Comparison of ENCODE assay signal across 24 cellular contexts in genomic region chr2:36329251-36329650, GRCh38. TPM values are rescaled to one million over a fixed set of nuclear protein-coding genes. Genes with fewer than 3 reads are reported as not detected.
DNase-seq lines count a peak whose midpoint lies in the region; ATAC-seq and TF ChIP-seq lines count a peak whose summit lies in the region.
"Had no signal": no experiment of that assay in that cellular context is flagged by ENCODE, and none has a peak within 500 bp of the region (broad histone marks: within the 10 kb centered on the region; RNA-seq: fewer than 3 reads in every experiment).

No MANE protein-coding gene starts in this region.

- CTCF ChIA-PET in SK-N-SH (lab: Yijun Ruan, JAX): interaction anchor here (0.7 to 1.2 kb wide), 4 partner anchors 10 to 38 kb away, joined by 3 to 4 read pairs (median 3); no protein-coding TSS in a partner anchor

- H3K4me1 ChIP-seq in SK-N-SH (ENCODE audit: control insufficient read depth in 1 of 2, insufficient read depth in 2 of 2, low read depth in 1 of 2, low read length in 1 of 2) (no peaks in the 10 kb centered on the region; a peak in 1 of 4 replicates), prostate gland (replicated peaks) (no peaks in the 10 kb centered on the region)
- H3K4me1 ChIP-seq: psoas muscle, spleen had no signal

- H3K79me2 ChIP-seq in SK-N-SH (ENCODE audit: insufficient read depth): no peaks in the 10 kb centered on the region

- no peaks in the 10 kb centered on the region for H3K9me3 Mint-ChIP-seq in stimulated activated memory B cell treated with anti-CD40 and anti-IgM and Interleukin-4, amounts not matched to agents 10 μg/mL and 1 μg/mL and 100 μg/mL, for 72 hours
- H3K9me3 Mint-ChIP-seq: CD4-positive, alpha-beta T cell; neural crest cell had no signal

- no peak overlapping the region for H2AFZ ChIP-seq in SK-N-SH (ENCODE audit: low read depth)

- H3F3A ChIP-seq in SK-N-SH (replicated peaks; ENCODE audit: insufficient read depth): no peaks in the 10 kb centered on the region

- TF ChIP-seq RAD21 in SK-N-SH (IDR thresholded peaks at IDR 0.05; ENCODE audit: low read length): no peak

- 47% methylated on average over 2 of the region's 2 CpGs for WGBS in SK-N-SH (ENCODE audit: low lambda C conversion rate)
- WGBS in prostate gland: 60% methylated on average over 2 of the region's 2 CpGs

- no peaks in the 10 kb centered on the region for H3K27me3 Mint-ChIP-seq in stimulated activated memory B cell treated with anti-CD40 and anti-IgM and Interleukin-4, amounts not matched to agents 10 μg/mL and 1 μg/mL and 100 μg/mL, for 72 hours
- H3K27me3 Mint-ChIP-seq: CD4-positive, alpha-beta T cell had no signal

- H3K4me3 ChIP-seq in SK-N-SH (ENCODE audit: low read depth in 2 of 2, low read length in 1 of 2): no peak overlapping the region
- H3K4me3 ChIP-seq in astrocyte of the cerebellum (ENCODE audit: low read depth, low read length): no peak overlapping the region
- H3K4me3 ChIP-seq in prostate gland: no peak overlapping the region
- H3K4me3 ChIP-seq: psoas muscle, spleen had no signal

- peak; percentile 65 for ATAC-seq in SK-N-SH treated with all-trans-retinoic acid at 6 μM for 48 hours
- no peak for ATAC-seq in HG03095 (IDR thresholded peaks at IDR 0.05; ENCODE audit: unreplicated experiment)
- ATAC-seq in stimulated activated memory B cell treated with anti-CD40 and anti-IgM and Interleukin-4, amounts not matched to agents 10 μg/mL and 1 μg/mL and 100 μg/mL, for 72 hours: no peak
- ATAC-seq: PC-3, psoas muscle had no signal

- in situ Hi-C loops in astrocyte of the cerebellum (cut with HindIII; ENCODE audit: low sequenced_read_pairs): loop anchor here (25.0 kb wide), 1 partner anchor 333 kb away; no protein-coding TSS in a partner anchor

- no peak overlapping the region for H3K27ac Mint-ChIP-seq in stimulated activated memory B cell treated with anti-CD40 and anti-IgM and Interleukin-4, amounts not matched to agents 10 μg/mL and 1 μg/mL and 100 μg/mL, for 72 hours
- H3K27ac Mint-ChIP-seq: CD4-positive, alpha-beta T cell had no signal

- no peaks in the 10 kb centered on the region for H3K27me3 ChIP-seq in SK-N-SH (ENCODE audit: insufficient read depth)
- H3K27me3 ChIP-seq in prostate gland (replicated peaks; ENCODE audit: insufficient read depth): no peaks in the 10 kb centered on the region
- H3K27me3 ChIP-seq: spleen had no signal

- no peaks in the 10 kb centered on the region for H3K36me3 ChIP-seq in SK-N-SH (replicated peaks in 1 of 2; ENCODE audit: control insufficient read depth in 1 of 2, insufficient read depth in 2 of 2, low read length in 1 of 2)
- H3K36me3 ChIP-seq in prostate gland: no peaks in the 10 kb centered on the region
- H3K36me3 ChIP-seq: spleen had no signal

- H3K9me3 ChIP-seq in SK-N-SH (no peaks in the 10 kb centered on the region), prostate gland (no peaks in the 10 kb centered on the region)
- H3K9me3 ChIP-seq: psoas muscle, spleen had no signal

- H3K27ac ChIP-seq in SK-N-SH (ENCODE audit: low read depth in 2 of 2, low read length in 1 of 2): peak overlapping the region in 1 of 2 experiments; percentile 7; a peak in 1 of 4 replicates
- no peak overlapping the region for H3K27ac ChIP-seq in prostate gland
- H3K27ac ChIP-seq: psoas muscle, spleen, VCaP had no signal

- no peak for DNase-seq in SK-N-SH
- DNase-seq in astrocyte of the cerebellum (ENCODE audit: low read depth): peak; percentile 19
- peak; percentile 14 for DNase-seq in fibroblast of the conjunctiva (ENCODE audit: low read depth)
- no peak for DNase-seq in NAMALWA (ENCODE audit: low spot score)
- no peak for DNase-seq in prostate gland (ENCODE audit: low spot score)
- DNase-seq: activated naive CD4-positive, alpha-beta T cell treated with Interleukin-2 at 50 U/mL for 16 hours; activated T-cell treated with anti-CD3 and anti-CD28 coated beads for 4 hours; CD4-positive, alpha-beta T cell; DND-41; foreskin melanocyte; left cardiac atrium; NCI-H1105; NCI-H2171; NCI-H69; psoas muscle; SIG-M5; spleen; T-helper 2 cell had no signal

- H3K9ac ChIP-seq in SK-N-SH: no peak overlapping the region

- TF ChIP-seq CTCF in SK-N-SH (IDR thresholded peaks at IDR 0.05) (no peak), astrocyte of the cerebellum (IDR thresholded peaks at IDR 0.05; ENCODE audit: low read depth, low read length, missing control alignments) (no peak), prostate gland (IDR thresholded peaks at IDR 0.05) (no peak)

- no peaks in the 10 kb centered on the region for H3K36me3 Mint-ChIP-seq in stimulated activated memory B cell treated with anti-CD40 and anti-IgM and Interleukin-4, amounts not matched to agents 10 μg/mL and 1 μg/mL and 100 μg/mL, for 72 hours

- H3K9me2 ChIP-seq in SK-N-SH: no peaks in the 10 kb centered on the region

- intact Hi-C loops in prostate gland (cut with DNase I): no loop called here

- H3K4me3 Mint-ChIP-seq in stimulated activated memory B cell treated with anti-CD40 and anti-IgM and Interleukin-4, amounts not matched to agents 10 μg/mL and 1 μg/mL and 100 μg/mL, for 72 hours: no peak overlapping the region
- H3K4me3 Mint-ChIP-seq: CD4-positive, alpha-beta T cell; neural crest cell had no signal

- no peaks in the 10 kb centered on the region for H4K20me1 ChIP-seq in SK-N-SH (ENCODE audit: insufficient read depth)

- TF ChIP-seq EP300 in SK-N-SH (IDR thresholded peaks at IDR 0.05; ENCODE audit: borderline replicate concordance in 1 of 2, low read depth in 1 of 2, low read length in 1 of 2): no peak

- TF ChIP-seq POLR2A in prostate gland (IDR thresholded peaks at IDR 0.05): no peak

- POLR2A ChIA-PET in SK-N-SH (lab: Yijun Ruan, JAX): no interaction called here

- H3K4me1 Mint-ChIP-seq in stimulated activated memory B cell treated with anti-CD40 and anti-IgM and Interleukin-4, amounts not matched to agents 10 μg/mL and 1 μg/mL and 100 μg/mL, for 72 hours: no peaks in the 10 kb centered on the region
- H3K4me1 Mint-ChIP-seq: neural crest cell had no signal

- H3K4me2 ChIP-seq in SK-N-SH: no peak overlapping the region

TF ChIP-seq in SK-N-SH treated with all-trans-retinoic acid at 6 μM for 48 hours, 23 proteins besides CTCF, POLR2A, EP300 and RAD21 (continues in another document):
- TF ChIP-seq RARB (CRISPR knock-in tag; IDR thresholded peaks at IDR 0.05) (no peak), TOX (CRISPR knock-in tag; IDR thresholded peaks at IDR 0.05; ENCODE audit: borderline replicate concordance) (no peak), ARNTL (CRISPR knock-in tag; IDR thresholded peaks at IDR 0.05; ENCODE audit: borderline replicate concordance, low read depth) (no peak), ESRRG (CRISPR knock-in tag; IDR thresholded peaks at IDR 0.05) (no peak), TSHZ2 (CRISPR knock-in tag; IDR thresholded peaks at IDR 0.05) (no peak)

TF ChIP-seq in SK-N-SH, 30 proteins besides CTCF, POLR2A, EP300 and RAD21 (continues in another document):
- no peak for TF ChIP-seq PBX3 (IDR thresholded peaks at IDR 0.05)
- TF ChIP-seq IRF3 (IDR thresholded peaks at IDR 0.05; ENCODE audit: low read depth, low read length): no peak
- no peak for TF ChIP-seq NFIC (IDR thresholded peaks at IDR 0.05; ENCODE audit: borderline replicate concordance)
- no peak for TF ChIP-seq RXRA (IDR thresholded peaks at IDR 0.05; ENCODE audit: borderline replicate concordance, low read depth)
- TF ChIP-seq GATA2 (CRISPR knock-in tag; IDR thresholded peaks at IDR 0.05): no peak
- no peak for TF ChIP-seq GABPA (IDR thresholded peaks at IDR 0.05; ENCODE audit: low read depth)
- no peak for TF ChIP-seq ELF1 (IDR thresholded peaks at IDR 0.05)
- no peak for TF ChIP-seq SIN3A (IDR thresholded peaks at IDR 0.05; ENCODE audit: borderline replicate concordance, low read depth, low read length)
- TF ChIP-seq NRF1 (IDR thresholded peaks at IDR 0.05; ENCODE audit: low read depth, low read length): no peak
- TF ChIP-seq, protein P1, sequence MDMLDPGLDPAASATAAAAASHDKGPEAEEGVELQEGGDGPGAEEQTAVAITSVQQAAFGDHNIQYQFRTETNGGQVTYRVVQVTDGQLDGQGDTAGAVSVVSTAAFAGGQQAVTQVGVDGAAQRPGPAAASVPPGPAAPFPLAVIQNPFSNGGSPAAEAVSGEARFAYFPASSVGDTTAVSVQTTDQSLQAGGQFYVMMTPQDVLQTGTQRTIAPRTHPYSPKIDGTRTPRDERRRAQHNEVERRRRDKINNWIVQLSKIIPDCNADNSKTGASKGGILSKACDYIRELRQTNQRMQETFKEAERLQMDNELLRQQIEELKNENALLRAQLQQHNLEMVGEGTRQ (IDR thresholded peaks at IDR 0.05; ENCODE audit: borderline replicate concordance, low read depth, low read length): no peak

RNA-seq across cellular contexts. Expression of gene CRIM1, which starts 26.3 kb away (rescaled TPM):
- 228 and 244 TPM in 2 replicates for polyA plus RNA-seq in SK-N-SH (2012; rRNA removed)
- polyA plus RNA-seq in SK-N-SH (2012; cell fraction: cytosol; rRNA removed): 191 and 233 TPM in 2 replicates
- 201 and 239 TPM in 2 replicates for polyA plus RNA-seq in SK-N-SH (2012; cell fraction: nucleus; rRNA removed)
- 100 to 1,000 TPM in 1 of 2 donors, 10 to 100 TPM in 1; 55.2 to 101 TPM for total RNA-seq in prostate gland

Comparison
In these comparisons a context has a peak if more than half of its experiments do, and no peak if none do; other contexts are left out.
1. DNase-seq: peak in astrocyte of the cerebellum (single experiment) and fibroblast of the conjunctiva (single experiment); none in SK-N-SH (single experiment), NAMALWA (single experiment) and prostate gland (single experiment).